Comparison of ENCODE assay signal across 23 cellular contexts in genomic region chr3:157752952-157753351, GRCh38.
DNase-seq lines count a peak whose midpoint lies in the region; ATAC-seq, FAIRE-seq and TF ChIP-seq lines count a peak whose summit lies in the region.
"Had no signal": no experiment of that assay in that cellular context is flagged by ENCODE, and none has a peak within 500 bp of the region (broad histone marks: within the 10 kb centered on the region; RNA-seq: fewer than 3 reads in every experiment).

No MANE protein-coding gene starts in this region.

- H3K9me2 ChIP-seq in SK-N-SH: no peaks in the 10 kb centered on the region

- peaks cover 0 to 4% of the 10 kb centered on the region in 2 experiments; a peak in 2 of 4 replicates for H3K4me1 ChIP-seq in SK-N-SH (ENCODE audit: control insufficient read depth in 1 of 2, insufficient read depth in 2 of 2, low read depth in 1 of 2, low read length in 1 of 2)

- no peaks in the 10 kb centered on the region for H3K27me3 ChIP-seq in SK-N-SH (ENCODE audit: insufficient read depth)
- H3K27me3 ChIP-seq: SJSA1 had no signal

- POLR2A ChIA-PET in SK-N-SH (lab: Yijun Ruan, JAX): no interaction called here

- TF ChIP-seq CTCF in SK-N-SH (IDR thresholded peaks at IDR 0.05): no peak

- no peak for TF ChIP-seq RAD21 in SK-N-SH (IDR thresholded peaks at IDR 0.05; ENCODE audit: low read length)

- CTCF ChIA-PET in SK-N-SH (lab: Yijun Ruan, JAX): no interaction called here

- peak; percentile 58 for FAIRE-seq in endometrium (lab: Jason Lieb, UNC)
- FAIRE-seq: H54, HepG2 had no signal

- ATAC-seq in SK-N-SH treated with all-trans-retinoic acid at 6 μM for 48 hours: no peak
- no peak for ATAC-seq in GM19023 (IDR thresholded peaks at IDR 0.05; ENCODE audit: unreplicated experiment)
- ATAC-seq in HG02623 (IDR thresholded peaks at IDR 0.05; ENCODE audit: unreplicated experiment): no peak
- ATAC-seq: HepG2, PC-3 had no signal

- no peak overlapping the region for H3K9ac ChIP-seq in SK-N-SH

- H3K36me3 ChIP-seq in SK-N-SH (replicated peaks in 1 of 2; ENCODE audit: control insufficient read depth in 1 of 2, insufficient read depth in 2 of 2, low read length in 1 of 2): no peaks in the 10 kb centered on the region
- H3K36me3 ChIP-seq: SJSA1 had no signal

- H3F3A ChIP-seq in SK-N-SH (replicated peaks; ENCODE audit: insufficient read depth): no peaks in the 10 kb centered on the region

- TF ChIP-seq EP300 in SK-N-SH (IDR thresholded peaks at IDR 0.05; ENCODE audit: borderline replicate concordance in 1 of 2, low read depth in 1 of 2, low read length in 1 of 2): no peak

- H2AFZ ChIP-seq in SK-N-SH (ENCODE audit: low read depth): no peak overlapping the region

- peaks cover 6% of the 10 kb centered on the region; the same call in 1 of the 2 replicates for H3K9me3 ChIP-seq in SK-N-SH
- H3K9me3 ChIP-seq: SJSA1 had no signal

- H3K4me2 ChIP-seq in SK-N-SH: no peak overlapping the region

- H3K79me2 ChIP-seq in SK-N-SH (ENCODE audit: insufficient read depth): no peaks in the 10 kb centered on the region

- H4K20me1 ChIP-seq in SK-N-SH (ENCODE audit: insufficient read depth): no peaks in the 10 kb centered on the region

- H3K27ac ChIP-seq in SK-N-SH (ENCODE audit: low read depth in 2 of 2, low read length in 1 of 2): peak overlapping the region in 1 of 2 experiments; percentile 60; a peak in 1 of 4 replicates
- H3K27ac ChIP-seq: SJSA1 had no signal

- DNase-seq in SK-N-SH (no peak), GM04503 (ENCODE audit: low read depth) (peak; percentile 43)
- no peak for DNase-seq in effector CD4-positive, alpha-beta T cell
- DNase-seq: CD8-positive, alpha-beta memory T cell; DMS 273 treated with DMSO at 0.1 percent for 48 hours; DMS79; Karpas-422; NCI-H1092 treated with DMSO at 0.1 percent for 48 hours; NCI-H187; NCI-H2081 treated with DMSO at 0.1 percent for 48 hours; NCI-H226; NCI-H524; NCI-H748 treated with DMSO at 0.1 percent for 48 hours; NK-92 treated with Interleukin-12 subunit alpha and Interleukin-12 subunit beta, amount 100 ng/mL, for 24 hours; PC-3; T-helper 1 cell had no signal

- H3K4me3 ChIP-seq in SK-N-SH (ENCODE audit: low read depth in 2 of 2, low read length in 1 of 2): no peak overlapping the region
- H3K4me3 ChIP-seq: SJSA1 had no signal

TF ChIP-seq in SK-N-SH, 30 proteins besides CTCF, POLR2A, EP300 and RAD21:
- no peak for TF ChIP-seq FOSL2 (IDR thresholded peaks at IDR 0.05; ENCODE audit: borderline replicate concordance, low read depth)
- no peak for TF ChIP-seq USF1 (IDR thresholded peaks at IDR 0.05; ENCODE audit: borderline replicate concordance, low read depth)
- TF ChIP-seq, protein P1, sequence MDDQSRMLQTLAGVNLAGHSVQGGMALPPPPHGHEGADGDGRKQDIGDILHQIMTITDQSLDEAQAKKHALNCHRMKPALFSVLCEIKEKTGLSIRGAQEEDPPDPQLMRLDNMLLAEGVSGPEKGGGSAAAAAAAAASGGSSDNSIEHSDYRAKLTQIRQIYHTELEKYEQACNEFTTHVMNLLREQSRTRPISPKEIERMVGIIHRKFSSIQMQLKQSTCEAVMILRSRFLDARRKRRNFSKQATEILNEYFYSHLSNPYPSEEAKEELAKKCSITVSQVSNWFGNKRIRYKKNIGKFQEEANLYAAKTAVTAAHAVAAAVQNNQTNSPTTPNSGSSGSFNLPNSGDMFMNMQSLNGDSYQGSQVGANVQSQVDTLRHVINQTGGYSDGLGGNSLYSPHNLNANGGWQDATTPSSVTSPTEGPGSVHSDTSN (IDR thresholded peaks at IDR 0.05): peak; percentile 52; the same call in 1 of the 2 replicates
- 0 out of 2 replicates have a peak, but pooled peaks have one; percentile 5 for TF ChIP-seq JUND (IDR thresholded peaks at IDR 0.05)
- no peak for TF ChIP-seq SMC3 (IDR thresholded peaks at IDR 0.05; ENCODE audit: low read depth, low read length)
- TF ChIP-seq NFIC (IDR thresholded peaks at IDR 0.05; ENCODE audit: borderline replicate concordance): no peak
- TF ChIP-seq YY1 (IDR thresholded peaks at IDR 0.05; ENCODE audit: low read depth): no peak
- no peak for TF ChIP-seq FOXJ3 (CRISPR knock-in tag; IDR thresholded peaks at IDR 0.05)
- no peak for TF ChIP-seq RFX5 (IDR thresholded peaks at IDR 0.05; ENCODE audit: low read length)
- TF ChIP-seq, protein P2, sequence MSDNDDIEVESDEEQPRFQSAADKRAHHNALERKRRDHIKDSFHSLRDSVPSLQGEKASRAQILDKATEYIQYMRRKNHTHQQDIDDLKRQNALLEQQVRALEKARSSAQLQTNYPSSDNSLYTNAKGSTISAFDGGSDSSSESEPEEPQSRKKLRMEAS (IDR thresholded peaks at IDR 0.05; ENCODE audit: low read depth): no peak

TF ChIP-seq in SK-N-SH treated with all-trans-retinoic acid at 6 μM for 48 hours, 23 proteins besides CTCF, POLR2A, EP300 and RAD21:
- no peak for TF ChIP-seq ZFP30 (CRISPR knock-in tag; IDR thresholded peaks at IDR 0.05)
- no peak for TF ChIP-seq ESRRG (CRISPR knock-in tag; IDR thresholded peaks at IDR 0.05)
- no peak for TF ChIP-seq SNAI2 (CRISPR knock-in tag; IDR thresholded peaks at IDR 0.05)
- TF ChIP-seq CSRNP3 (CRISPR knock-in tag; IDR thresholded peaks at IDR 0.05): no peak
- TF ChIP-seq ZNF565 (CRISPR knock-in tag; conservative IDR thresholded peaks at IDR 0.05; ENCODE audit: low read depth): no peak
- no peak for TF ChIP-seq GLIS3 (CRISPR knock-in tag; IDR thresholded peaks at IDR 0.05)
- TF ChIP-seq RARB (CRISPR knock-in tag; IDR thresholded peaks at IDR 0.05): no peak
- TF ChIP-seq CSDC2 (CRISPR knock-in tag; IDR thresholded peaks at IDR 0.05): no peak
- no peak for TF ChIP-seq ZNF70 (CRISPR knock-in tag; IDR thresholded peaks at IDR 0.05)
- TF ChIP-seq PATZ1 (CRISPR knock-in tag; IDR thresholded peaks at IDR 0.05; ENCODE audit: borderline replicate concordance): no peak
